ENCODE assay signal across 12 cellular contexts in the genomic region with DNA sequence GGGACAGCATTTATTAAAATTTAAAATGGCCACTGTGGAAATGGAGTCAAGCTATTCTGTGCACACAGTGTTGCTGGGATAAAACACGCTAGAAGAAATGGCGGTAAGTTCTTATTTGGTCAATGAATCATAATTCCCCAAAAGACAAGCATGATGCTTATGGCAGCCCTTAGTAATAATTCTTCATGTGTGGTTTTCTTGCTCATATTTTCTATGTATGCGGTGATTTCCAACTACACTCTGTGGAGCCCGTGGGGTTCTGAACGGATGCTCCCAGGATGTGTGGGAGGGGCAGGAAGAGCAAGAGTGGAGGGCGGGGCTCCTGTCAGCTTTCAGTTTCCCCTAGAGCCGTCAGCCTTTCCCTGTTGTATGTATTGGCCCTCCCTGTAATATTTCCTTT.
DNase-seq lines count a peak whose midpoint lies in the region; ATAC-seq and TF ChIP-seq lines count a peak whose summit lies in the region.
"Had no signal": no experiment of that assay in that cellular context is flagged by ENCODE, and none has a peak within 500 bp of the region (broad histone marks: within the 10 kb centered on the region; RNA-seq: fewer than 3 reads in every experiment).

No MANE protein-coding gene starts in this region.

- no peak for TF ChIP-seq POLR2A in suprapubic skin (IDR thresholded peaks at IDR 0.05)

- WGBS in suprapubic skin = 42% methylated on average over 6 of the region's 7 CpGs

- H3K4me3 Mint-ChIP-seq in activated naive CD4-positive, alpha-beta T cell treated with anti-CD3 and anti-CD28 coated beads, Interleukin-2, amount 50 U/mL, for 24 hours = no peak overlapping the region
- no peak overlapping the region for H3K4me3 Mint-ChIP-seq in activated T-helper 1 cell treated with anti-CD3 and anti-CD28 coated beads, Interleukin-12 subunit alpha, Interleukin-12 subunit beta, Interleukin-2, Interleukin-4 antibody, amounts not matched to agents 30 ng/mL and 10 ng/mL and 1 ng/mL, durations not matched to agents 14 hours and 24 hours and 36 hours
- H3K4me3 Mint-ChIP-seq: natural killer cell had no signal

- peaks cover 6% of the 10 kb centered on the region for H3K4me1 ChIP-seq in suprapubic skin

- H3K9me3 Mint-ChIP-seq in activated naive CD4-positive, alpha-beta T cell treated with anti-CD3 and anti-CD28 coated beads, Interleukin-2, amount 50 U/mL, for 24 hours = no peaks in the 10 kb centered on the region
- no peaks in the 10 kb centered on the region for H3K9me3 Mint-ChIP-seq in activated T-helper 1 cell treated with anti-CD3 and anti-CD28 coated beads, Interleukin-12 subunit alpha, Interleukin-12 subunit beta, Interleukin-2, Interleukin-4 antibody, amounts not matched to agents 30 ng/mL and 10 ng/mL and 1 ng/mL, durations not matched to agents 14 hours and 24 hours and 36 hours
- H3K9me3 Mint-ChIP-seq: natural killer cell had no signal

- H3K4me1 Mint-ChIP-seq in activated naive CD4-positive, alpha-beta T cell treated with anti-CD3 and anti-CD28 coated beads, Interleukin-2, amount 50 U/mL, for 24 hours = peaks cover 21% of the 10 kb centered on the region
- peaks cover 14% of the 10 kb centered on the region for H3K4me1 Mint-ChIP-seq in activated T-helper 1 cell treated with anti-CD3 and anti-CD28 coated beads, Interleukin-12 subunit alpha, Interleukin-12 subunit beta, Interleukin-2, Interleukin-4 antibody, amounts not matched to agents 30 ng/mL and 10 ng/mL and 1 ng/mL, durations not matched to agents 14 hours and 24 hours and 36 hours (ENCODE audit: low read depth)

- H3K27ac ChIP-seq in suprapubic skin = no peak overlapping the region

- H3K27me3 Mint-ChIP-seq in activated naive CD4-positive, alpha-beta T cell treated with anti-CD3 and anti-CD28 coated beads, Interleukin-2, amount 50 U/mL, for 24 hours = no peaks in the 10 kb centered on the region
- H3K27me3 Mint-ChIP-seq in activated T-helper 1 cell treated with anti-CD3 and anti-CD28 coated beads, Interleukin-12 subunit alpha, Interleukin-12 subunit beta, Interleukin-2, Interleukin-4 antibody, amounts not matched to agents 30 ng/mL and 10 ng/mL and 1 ng/mL, durations not matched to agents 14 hours and 24 hours and 36 hours (ENCODE audit: insufficient read depth) = no peaks in the 10 kb centered on the region

- H3K4me3 ChIP-seq in suprapubic skin = no peak overlapping the region

- intact Hi-C loops in activated T-helper 1 cell treated with anti-CD3 and anti-CD28 coated beads, Interleukin-12 subunit alpha, Interleukin-12 subunit beta, Interleukin-2, Interleukin-4 antibody, amounts not matched to agents 30 ng/mL and 10 ng/mL and 1 ng/mL, durations not matched to agents 14 hours and 24 hours and 36 hours (cut with micrococcal nuclease) = loop anchor here (2.0 to 5.0 kb wide), 2 partner anchors 196 to 545 kb away; no protein-coding TSS in a partner anchor

- no peak for DNase-seq in activated naive CD4-positive, alpha-beta T cell treated with anti-CD3 and anti-CD28 coated beads, Interleukin-2, amount 50 U/mL, for 16 hours
- no peak for DNase-seq in activated T-helper 1 cell treated with anti-CD3 and anti-CD28 coated beads, Interleukin-12 subunit alpha, Interleukin-12 subunit beta, Interleukin-2, Interleukin-4 antibody, amounts not matched to agents 30 ng/mL and 10 ng/mL and 1 ng/mL, durations not matched to agents 14 hours and 24 hours and 36 hours (ENCODE audit: low spot score)
- DNase-seq in stimulated activated CD8-positive, alpha-beta memory T cell treated with anti-CD3 and anti-CD28 coated beads, Interleukin-4, amount 100 ng/mL, for 24 hours (ENCODE audit: low read depth) = peak; percentile 38
- DNase-seq in suprapubic skin (ENCODE audit: low spot score in 2 of 2) (no peak), NOMO-1 treated with DMSO at 0.1 percent for 48 hours (lab: John Stamatoyannopoulos, UW; ENCODE audit: unreplicated experiment) (no peak)
- DNase-seq: natural killer cell, NCI-H1417 treated with DMSO at 0.1 percent for 48 hours, NCI-H524 had no signal

- no peaks in the 10 kb centered on the region for H3K36me3 Mint-ChIP-seq in activated naive CD4-positive, alpha-beta T cell treated with anti-CD3 and anti-CD28 coated beads, Interleukin-2, amount 50 U/mL, for 24 hours
- H3K36me3 Mint-ChIP-seq in activated T-helper 1 cell treated with anti-CD3 and anti-CD28 coated beads, Interleukin-12 subunit alpha, Interleukin-12 subunit beta, Interleukin-2, Interleukin-4 antibody, amounts not matched to agents 30 ng/mL and 10 ng/mL and 1 ng/mL, durations not matched to agents 14 hours and 24 hours and 36 hours (ENCODE audit: low read depth) = no peaks in the 10 kb centered on the region
- H3K36me3 Mint-ChIP-seq: natural killer cell had no signal

- no peak for TF ChIP-seq CTCF in suprapubic skin (IDR thresholded peaks at IDR 0.05)

- no peak for TF ChIP-seq EP300 in suprapubic skin (IDR thresholded peaks at IDR 0.05)

- H3K36me3 ChIP-seq in suprapubic skin = no peaks in the 10 kb centered on the region

- H3K27me3 ChIP-seq in suprapubic skin = no peaks in the 10 kb centered on the region

- peak overlapping the region; percentile 66 for H3K27ac Mint-ChIP-seq in activated naive CD4-positive, alpha-beta T cell treated with anti-CD3 and anti-CD28 coated beads, Interleukin-2, amount 50 U/mL, for 24 hours
- peak overlapping the region; percentile 7 for H3K27ac Mint-ChIP-seq in activated T-helper 1 cell treated with anti-CD3 and anti-CD28 coated beads, Interleukin-12 subunit alpha, Interleukin-12 subunit beta, Interleukin-2, Interleukin-4 antibody, amounts not matched to agents 30 ng/mL and 10 ng/mL and 1 ng/mL, durations not matched to agents 14 hours and 24 hours and 36 hours
- H3K27ac Mint-ChIP-seq: natural killer cell had no signal

- peak; percentile 74 for ATAC-seq in HG02981 (IDR thresholded peaks at IDR 0.05; ENCODE audit: unreplicated experiment)
- ATAC-seq in GM18511 (IDR thresholded peaks at IDR 0.05; ENCODE audit: unreplicated experiment) = no peak
- ATAC-seq: Right ventricle myocardium inferior had no signal

- no peaks in the 10 kb centered on the region for H3K9me3 ChIP-seq in suprapubic skin
